ENCODE assay signal across 1 cellular context in the genomic region with DNA sequence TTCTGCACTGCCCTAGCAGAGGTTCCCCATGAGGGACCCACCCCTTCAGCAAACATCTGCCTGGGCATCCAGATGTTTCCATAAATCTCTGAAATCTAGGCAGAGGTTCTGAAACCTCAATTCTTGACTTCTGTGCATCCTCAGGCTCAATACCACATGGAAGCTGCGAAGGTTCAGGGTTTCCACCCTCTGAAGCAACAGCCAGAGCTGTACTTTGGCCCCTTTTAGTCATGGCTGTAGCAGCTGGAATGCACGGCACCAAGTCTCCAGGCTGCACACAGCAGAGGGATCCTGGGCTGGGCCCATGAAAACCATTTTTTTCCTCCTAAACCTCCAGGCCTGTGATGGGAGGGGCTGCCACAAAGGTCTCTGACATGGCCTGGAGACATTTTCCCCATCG.
TF ChIP-seq lines count a peak whose summit lies in the region.

No MANE protein-coding gene starts in this region.

TF ChIP-seq in HepG2, 621 proteins besides CTCF, POLR2A, EP300 and RAD21 (continued from another document and continues in another):
- TF ChIP-seq, protein P1, sequence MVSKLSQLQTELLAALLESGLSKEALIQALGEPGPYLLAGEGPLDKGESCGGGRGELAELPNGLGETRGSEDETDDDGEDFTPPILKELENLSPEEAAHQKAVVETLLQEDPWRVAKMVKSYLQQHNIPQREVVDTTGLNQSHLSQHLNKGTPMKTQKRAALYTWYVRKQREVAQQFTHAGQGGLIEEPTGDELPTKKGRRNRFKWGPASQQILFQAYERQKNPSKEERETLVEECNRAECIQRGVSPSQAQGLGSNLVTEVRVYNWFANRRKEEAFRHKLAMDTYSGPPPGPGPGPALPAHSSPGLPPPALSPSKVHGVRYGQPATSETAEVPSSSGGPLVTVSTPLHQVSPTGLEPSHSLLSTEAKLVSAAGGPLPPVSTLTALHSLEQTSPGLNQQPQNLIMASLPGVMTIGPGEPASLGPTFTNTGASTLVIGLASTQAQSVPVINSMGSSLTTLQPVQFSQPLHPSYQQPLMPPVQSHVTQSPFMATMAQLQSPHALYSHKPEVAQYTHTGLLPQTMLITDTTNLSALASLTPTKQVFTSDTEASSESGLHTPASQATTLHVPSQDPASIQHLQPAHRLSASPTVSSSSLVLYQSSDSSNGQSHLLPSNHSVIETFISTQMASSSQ (IDR thresholded peaks at IDR 0.05; ENCODE audit: low read depth): no peak
- TF ChIP-seq, protein P1 (CRISPR knock-in tag; IDR thresholded peaks at IDR 0.05; ENCODE audit: borderline replicate concordance): no peak
- TF ChIP-seq YEATS2 (CRISPR knock-in tag; IDR thresholded peaks at IDR 0.05; ENCODE audit: borderline replicate concordance): no peak
- TF ChIP-seq EED (CRISPR knock-in tag; IDR thresholded peaks at IDR 0.05): no peak
- TF ChIP-seq KLF13 (CRISPR knock-in tag; IDR thresholded peaks at IDR 0.05): no peak
- TF ChIP-seq CBFB (CRISPR knock-in tag; IDR thresholded peaks at IDR 0.05): no peak
- no peak for TF ChIP-seq PHF8 (CRISPR knock-in tag; IDR thresholded peaks at IDR 0.05)
- TF ChIP-seq ZNF841 (CRISPR knock-in tag; IDR thresholded peaks at IDR 0.05; ENCODE audit: borderline replicate concordance): no peak
- TF ChIP-seq ZNF644 (CRISPR knock-in tag; IDR thresholded peaks at IDR 0.05; ENCODE audit: low read depth): peak; percentile 68
- TF ChIP-seq CEBPB (IDR thresholded peaks at IDR 0.05; ENCODE audit: borderline replicate concordance, low read depth, low read length): peak; percentile 88
- peak; percentile 32; the same call in 1 of the 2 replicates for TF ChIP-seq HOXA3 (CRISPR knock-in tag; IDR thresholded peaks at IDR 0.05)
- TF ChIP-seq, protein P2, sequence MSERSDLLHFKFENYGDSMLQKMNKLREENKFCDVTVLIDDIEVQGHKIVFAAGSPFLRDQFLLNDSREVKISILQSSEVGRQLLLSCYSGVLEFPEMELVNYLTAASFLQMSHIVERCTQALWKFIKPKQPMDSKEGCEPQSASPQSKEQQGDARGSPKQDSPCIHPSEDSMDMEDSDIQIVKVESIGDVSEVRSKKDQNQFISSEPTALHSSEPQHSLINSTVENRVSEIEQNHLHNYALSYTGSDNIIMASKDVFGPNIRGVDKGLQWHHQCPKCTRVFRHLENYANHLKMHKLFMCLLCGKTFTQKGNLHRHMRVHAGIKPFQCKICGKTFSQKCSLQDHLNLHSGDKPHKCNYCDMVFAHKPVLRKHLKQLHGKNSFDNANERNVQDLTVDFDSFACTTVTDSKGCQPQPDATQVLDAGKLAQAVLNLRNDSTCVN (CRISPR knock-in tag; IDR thresholded peaks at IDR 0.05; ENCODE audit: borderline replicate concordance): no peak
- TF ChIP-seq ZNF598 (CRISPR knock-in tag; IDR thresholded peaks at IDR 0.05; ENCODE audit: borderline replicate concordance): 0 out of 2 replicates have a peak, but pooled peaks have one; percentile 35
- TF ChIP-seq, protein P3, sequence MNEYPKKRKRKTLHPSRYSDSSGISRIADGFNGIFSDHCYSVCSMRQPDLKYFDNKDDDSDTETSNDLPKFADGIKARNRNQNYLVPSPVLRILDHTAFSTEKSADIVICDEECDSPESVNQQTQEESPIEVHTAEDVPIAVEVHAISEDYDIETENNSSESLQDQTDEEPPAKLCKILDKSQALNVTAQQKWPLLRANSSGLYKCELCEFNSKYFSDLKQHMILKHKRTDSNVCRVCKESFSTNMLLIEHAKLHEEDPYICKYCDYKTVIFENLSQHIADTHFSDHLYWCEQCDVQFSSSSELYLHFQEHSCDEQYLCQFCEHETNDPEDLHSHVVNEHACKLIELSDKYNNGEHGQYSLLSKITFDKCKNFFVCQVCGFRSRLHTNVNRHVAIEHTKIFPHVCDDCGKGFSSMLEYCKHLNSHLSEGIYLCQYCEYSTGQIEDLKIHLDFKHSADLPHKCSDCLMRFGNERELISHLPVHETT (CRISPR knock-in tag; conservative IDR thresholded peaks at IDR 0.05): no peak
- TF ChIP-seq AGO1 (IDR thresholded peaks at IDR 0.05; ENCODE audit: low read depth, low read length, poor library complexity, severe bottlenecking): no peak
- no peak for TF ChIP-seq HIVEP1 (CRISPR knock-in tag; IDR thresholded peaks at IDR 0.05)
- no peak for TF ChIP-seq HCFC1 (IDR thresholded peaks at IDR 0.05; ENCODE audit: low read depth, low read length)
- TF ChIP-seq, protein P4, sequence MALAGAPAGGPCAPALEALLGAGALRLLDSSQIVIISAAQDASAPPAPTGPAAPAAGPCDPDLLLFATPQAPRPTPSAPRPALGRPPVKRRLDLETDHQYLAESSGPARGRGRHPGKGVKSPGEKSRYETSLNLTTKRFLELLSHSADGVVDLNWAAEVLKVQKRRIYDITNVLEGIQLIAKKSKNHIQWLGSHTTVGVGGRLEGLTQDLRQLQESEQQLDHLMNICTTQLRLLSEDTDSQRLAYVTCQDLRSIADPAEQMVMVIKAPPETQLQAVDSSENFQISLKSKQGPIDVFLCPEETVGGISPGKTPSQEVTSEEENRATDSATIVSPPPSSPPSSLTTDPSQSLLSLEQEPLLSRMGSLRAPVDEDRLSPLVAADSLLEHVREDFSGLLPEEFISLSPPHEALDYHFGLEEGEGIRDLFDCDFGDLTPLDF (CRISPR knock-in tag; IDR thresholded peaks at IDR 0.05): no peak
- TF ChIP-seq SMAD3 (CRISPR knock-in tag; IDR thresholded peaks at IDR 0.05): no peak
- TF ChIP-seq ZNF383 (CRISPR knock-in tag; IDR thresholded peaks at IDR 0.05; ENCODE audit: borderline replicate concordance): no peak
- no peak for TF ChIP-seq MLLT10 (CRISPR knock-in tag; IDR thresholded peaks at IDR 0.05)
- TF ChIP-seq, protein P5, sequence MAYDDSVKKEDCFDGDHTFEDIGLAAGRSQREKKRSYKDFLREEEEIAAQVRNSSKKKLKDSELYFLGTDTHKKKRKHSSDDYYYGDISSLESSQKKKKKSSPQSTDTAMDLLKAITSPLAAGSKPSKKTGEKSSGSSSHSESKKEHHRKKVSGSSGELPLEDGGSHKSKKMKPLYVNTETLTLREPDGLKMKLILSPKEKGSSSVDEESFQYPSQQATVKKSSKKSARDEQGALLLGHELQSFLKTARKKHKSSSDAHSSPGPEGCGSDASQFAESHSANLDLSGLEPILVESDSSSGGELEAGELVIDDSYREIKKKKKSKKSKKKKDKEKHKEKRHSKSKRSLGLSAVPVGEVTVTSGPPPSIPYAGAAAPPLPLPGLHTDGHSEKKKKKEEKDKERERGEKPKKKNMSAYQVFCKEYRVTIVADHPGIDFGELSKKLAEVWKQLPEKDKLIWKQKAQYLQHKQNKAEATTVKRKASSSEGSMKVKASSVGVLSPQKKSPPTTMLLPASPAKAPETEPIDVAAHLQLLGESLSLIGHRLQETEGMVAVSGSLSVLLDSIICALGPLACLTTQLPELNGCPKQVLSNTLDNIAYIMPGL (CRISPR knock-in tag; IDR thresholded peaks at IDR 0.05; ENCODE audit: borderline replicate concordance in 1 of 2, low read depth in 1 of 2): no peak
- no peak for TF ChIP-seq KAT8 (CRISPR knock-in tag; IDR thresholded peaks at IDR 0.05)
- TF ChIP-seq KLF12 (CRISPR knock-in tag; IDR thresholded peaks at IDR 0.05; ENCODE audit: borderline replicate concordance): no peak
- TF ChIP-seq ZNF572 (CRISPR knock-in tag; IDR thresholded peaks at IDR 0.05): no peak
- TF ChIP-seq FIP1L1 (IDR thresholded peaks at IDR 0.05; ENCODE audit: borderline replicate concordance, insufficient read depth, low read depth, low read length): no peak
- no peak for TF ChIP-seq NCOA2 (CRISPR knock-in tag; IDR thresholded peaks at IDR 0.05)
- no peak for TF ChIP-seq ZNF737 (CRISPR knock-in tag; IDR thresholded peaks at IDR 0.05; ENCODE audit: borderline replicate concordance)
- no peak for TF ChIP-seq NCOA5 (CRISPR knock-in tag; IDR thresholded peaks at IDR 0.05)
- no peak for TF ChIP-seq MTA1 (CRISPR knock-in tag; IDR thresholded peaks at IDR 0.05; ENCODE audit: borderline replicate concordance)
- TF ChIP-seq, protein P6, sequence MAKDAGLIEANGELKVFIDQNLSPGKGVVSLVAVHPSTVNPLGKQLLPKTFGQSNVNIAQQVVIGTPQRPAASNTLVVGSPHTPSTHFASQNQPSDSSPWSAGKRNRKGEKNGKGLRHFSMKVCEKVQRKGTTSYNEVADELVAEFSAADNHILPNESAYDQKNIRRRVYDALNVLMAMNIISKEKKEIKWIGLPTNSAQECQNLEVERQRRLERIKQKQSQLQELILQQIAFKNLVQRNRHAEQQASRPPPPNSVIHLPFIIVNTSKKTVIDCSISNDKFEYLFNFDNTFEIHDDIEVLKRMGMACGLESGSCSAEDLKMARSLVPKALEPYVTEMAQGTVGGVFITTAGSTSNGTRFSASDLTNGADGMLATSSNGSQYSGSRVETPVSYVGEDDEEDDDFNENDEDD (CRISPR knock-in tag; IDR thresholded peaks at IDR 0.05; ENCODE audit: borderline replicate concordance): no peak
- no peak for TF ChIP-seq ZNF761 (CRISPR knock-in tag; conservative IDR thresholded peaks at IDR 0.05)
- TF ChIP-seq, protein P7, sequence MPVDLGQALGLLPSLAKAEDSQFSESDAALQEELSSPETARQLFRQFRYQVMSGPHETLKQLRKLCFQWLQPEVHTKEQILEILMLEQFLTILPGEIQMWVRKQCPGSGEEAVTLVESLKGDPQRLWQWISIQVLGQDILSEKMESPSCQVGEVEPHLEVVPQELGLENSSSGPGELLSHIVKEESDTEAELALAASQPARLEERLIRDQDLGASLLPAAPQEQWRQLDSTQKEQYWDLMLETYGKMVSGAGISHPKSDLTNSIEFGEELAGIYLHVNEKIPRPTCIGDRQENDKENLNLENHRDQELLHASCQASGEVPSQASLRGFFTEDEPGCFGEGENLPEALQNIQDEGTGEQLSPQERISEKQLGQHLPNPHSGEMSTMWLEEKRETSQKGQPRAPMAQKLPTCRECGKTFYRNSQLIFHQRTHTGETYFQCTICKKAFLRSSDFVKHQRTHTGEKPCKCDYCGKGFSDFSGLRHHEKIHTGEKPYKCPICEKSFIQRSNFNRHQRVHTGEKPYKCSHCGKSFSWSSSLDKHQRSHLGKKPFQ (CRISPR knock-in tag; IDR thresholded peaks at IDR 0.05; ENCODE audit: insufficient replicate concordance): no peak
- no peak for TF ChIP-seq KDM5B (CRISPR knock-in tag; IDR thresholded peaks at IDR 0.05; ENCODE audit: borderline replicate concordance)
- no peak for TF ChIP-seq ZNF232 (CRISPR knock-in tag; IDR thresholded peaks at IDR 0.05; ENCODE audit: borderline replicate concordance)
- TF ChIP-seq, protein P8, sequence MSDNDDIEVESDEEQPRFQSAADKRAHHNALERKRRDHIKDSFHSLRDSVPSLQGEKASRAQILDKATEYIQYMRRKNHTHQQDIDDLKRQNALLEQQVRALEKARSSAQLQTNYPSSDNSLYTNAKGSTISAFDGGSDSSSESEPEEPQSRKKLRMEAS (IDR thresholded peaks at IDR 0.05): peak; percentile 51
- TF ChIP-seq MAF1 (CRISPR knock-in tag; IDR thresholded peaks at IDR 0.05; ENCODE audit: borderline replicate concordance): no peak
- no peak for TF ChIP-seq ZNF562 (CRISPR knock-in tag; IDR thresholded peaks at IDR 0.05; ENCODE audit: borderline replicate concordance)
- TF ChIP-seq, protein P9, sequence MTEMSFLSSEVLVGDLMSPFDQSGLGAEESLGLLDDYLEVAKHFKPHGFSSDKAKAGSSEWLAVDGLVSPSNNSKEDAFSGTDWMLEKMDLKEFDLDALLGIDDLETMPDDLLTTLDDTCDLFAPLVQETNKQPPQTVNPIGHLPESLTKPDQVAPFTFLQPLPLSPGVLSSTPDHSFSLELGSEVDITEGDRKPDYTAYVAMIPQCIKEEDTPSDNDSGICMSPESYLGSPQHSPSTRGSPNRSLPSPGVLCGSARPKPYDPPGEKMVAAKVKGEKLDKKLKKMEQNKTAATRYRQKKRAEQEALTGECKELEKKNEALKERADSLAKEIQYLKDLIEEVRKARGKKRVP (CRISPR knock-in tag; IDR thresholded peaks at IDR 0.05): no peak
- TF ChIP-seq, protein P10, sequence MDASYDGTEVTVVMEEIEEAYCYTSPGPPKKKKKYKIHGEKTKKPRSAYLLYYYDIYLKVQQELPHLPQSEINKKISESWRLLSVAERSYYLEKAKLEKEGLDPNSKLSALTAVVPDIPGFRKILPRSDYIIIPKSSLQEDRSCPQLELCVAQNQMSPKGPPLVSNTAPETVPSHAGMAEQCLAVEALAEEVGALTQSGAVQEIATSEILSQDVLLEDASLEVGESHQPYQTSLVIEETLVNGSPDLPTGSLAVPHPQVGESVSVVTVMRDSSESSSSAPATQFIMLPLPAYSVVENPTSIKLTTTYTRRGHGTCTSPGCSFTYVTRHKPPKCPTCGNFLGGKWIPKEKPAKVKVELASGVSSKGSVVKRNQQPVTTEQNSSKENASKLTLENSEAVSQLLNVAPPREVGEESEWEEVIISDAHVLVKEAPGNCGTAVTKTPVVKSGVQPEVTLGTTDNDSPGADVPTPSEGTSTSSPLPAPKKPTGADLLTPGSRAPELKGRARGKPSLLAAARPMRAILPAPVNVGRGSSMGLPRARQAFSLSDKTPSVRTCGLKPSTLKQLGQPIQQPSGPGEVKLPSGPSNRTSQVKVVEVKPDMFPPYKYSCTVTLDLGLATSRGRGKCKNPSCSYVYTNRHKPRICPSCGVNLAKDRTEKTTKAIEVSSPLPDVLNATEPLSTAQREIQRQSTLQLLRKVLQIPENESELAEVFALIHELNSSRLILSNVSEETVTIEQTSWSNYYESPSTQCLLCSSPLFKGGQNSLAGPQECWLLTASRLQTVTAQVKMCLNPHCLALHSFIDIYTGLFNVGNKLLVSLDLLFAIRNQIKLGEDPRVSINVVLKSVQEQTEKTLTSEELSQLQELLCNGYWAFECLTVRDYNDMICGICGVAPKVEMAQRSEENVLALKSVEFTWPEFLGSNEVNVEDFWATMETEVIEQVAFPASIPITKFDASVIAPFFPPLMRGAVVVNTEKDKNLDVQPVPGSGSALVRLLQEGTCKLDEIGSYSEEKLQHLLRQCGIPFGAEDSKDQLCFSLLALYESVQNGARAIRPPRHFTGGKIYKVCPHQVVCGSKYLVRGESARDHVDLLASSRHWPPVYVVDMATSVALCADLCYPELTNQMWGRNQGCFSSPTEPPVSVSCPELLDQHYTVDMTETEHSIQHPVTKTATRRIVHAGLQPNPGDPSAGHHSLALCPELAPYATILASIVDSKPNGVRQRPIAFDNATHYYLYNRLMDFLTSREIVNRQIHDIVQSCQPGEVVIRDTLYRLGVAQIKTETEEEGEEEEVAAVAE (CRISPR knock-in tag; IDR thresholded peaks at IDR 0.05; ENCODE audit: borderline replicate concordance): no peak
